Comparison of ENCODE assay signal across 13 cellular contexts in genomic region chr3:149378420-149379388, GRCh38. TPM values are rescaled to one million over a fixed set of nuclear protein-coding genes. Genes with fewer than 3 reads are reported as not detected.
DNase-seq lines count a peak whose midpoint lies in the region; ATAC-seq, FAIRE-seq and TF ChIP-seq lines count a peak whose summit lies in the region.
"Had no signal": no experiment of that assay in that cellular context is flagged by ENCODE, and none has a peak within 500 bp of the region (broad histone marks: within the 10 kb centered on the region; RNA-seq: fewer than 3 reads in every experiment).

No MANE protein-coding gene starts in this region.

- BruUV-seq in Panc1 (replicated peaks; lab: Mats Ljungman, UMichigan): no TSS peak

- in situ Hi-C loops in Panc1 (cut with HindIII; ENCODE audit: low pct_unique_long_range_greater_than_20kb, low sequenced_read_pairs): no loop called here

- FAIRE-seq in A549 (lab: Jason Lieb, UNC) (no peak), pancreas (lab: Jason Lieb, UNC) (no peak)
- FAIRE-seq: GM19239 had no signal

- H3K4me2 ChIP-seq in A549: peak overlapping the region; percentile 91

- WGBS in A549 (ENCODE audit: missing lambda C conversion rate): 76% methylated on average over 10 of the region's 10 CpGs
- WGBS in esophagus, 2 donors: 75 to 78% methylated on average over 10 of the region's 10 CpGs
- WGBS in pancreas, 2 donors: 87 to 93% methylated on average over 10 of the region's 10 CpGs

- no peak for TF ChIP-seq POLR2A in A549 (IDR thresholded peaks at IDR 0.05; ENCODE audit: low read length)

- intact Hi-C loops in Panc1 (cut with micrococcal nuclease; ENCODE audit: unreplicated experiment) (no loop called here), pancreas (cut with DNase I) (no loop called here)

- H3K27me3 ChIP-seq in Panc1 (ENCODE audit: control insufficient read depth, insufficient read depth, low read length) (no peaks in the 10 kb centered on the region), esophagus (ENCODE audit: control insufficient read depth in 1 of 2, insufficient read depth in 2 of 2, low read length in 2 of 2) (no peaks in the 10 kb centered on the region), pancreas (no peaks in the 10 kb centered on the region)
- H3K27me3 ChIP-seq: adrenal gland had no signal

- H3K36me3 ChIP-seq in Panc1 (ENCODE audit: control insufficient read depth, insufficient read depth, low read length): peaks cover 19% of the 10 kb centered on the region
- peaks cover 0 to 4% of the 10 kb centered on the region in 2 donors for H3K36me3 ChIP-seq in esophagus (ENCODE audit: control insufficient read depth in 2 of 2, insufficient read depth in 2 of 2, low read length in 1 of 2)
- peaks cover 0 to 16% (median 7%) of the 10 kb centered on the region in 3 donors for H3K36me3 ChIP-seq in pancreas
- H3K36me3 ChIP-seq: adrenal gland had no signal

- no peak for DNase-seq in A549 (ENCODE audit: low read depth in 1 of 2, low spot score in 1 of 2)
- DNase-seq in Panc1 (ENCODE audit: low read depth, low spot score): no peak
- no peak for DNase-seq in pancreas
- no peak for DNase-seq in DMS79 (lab: John Stamatoyannopoulos, UW)
- no peak for DNase-seq in activated CD4-positive, CD25-positive, alpha-beta regulatory T cell treated with anti-CD3 and anti-CD28 coated beads, Interleukin-2, amount 50 U/mL, for 72 hours
- no peak for DNase-seq in NCI-H1048 (lab: John Stamatoyannopoulos, UW)
- DNase-seq: activated CD4-positive, alpha-beta T cell treated with anti-CD3 and anti-CD28 coated beads, Interleukin-2, amount 50 U/mL, for 48 hours; adrenal gland; NCI-H187 had no signal

- H3K9me3 ChIP-seq in A549 (no peaks in the 10 kb centered on the region), Panc1 (ENCODE audit: control insufficient read depth, insufficient read depth, low read depth, low read length) (no peaks in the 10 kb centered on the region), esophagus (ENCODE audit: control insufficient read depth in 2 of 2, insufficient read depth in 1 of 2, low read depth in 1 of 2, low read length in 1 of 2) (no peaks in the 10 kb centered on the region), pancreas (no peaks in the 10 kb centered on the region)
- H3K9me3 ChIP-seq: adrenal gland had no signal

- no peak for TF ChIP-seq CTCF in A549 (IDR thresholded peaks at IDR 0.05)
- no peak for TF ChIP-seq CTCF in Panc1 (IDR thresholded peaks at IDR 0.05)
- TF ChIP-seq CTCF in pancreas (IDR thresholded peaks at IDR 0.05): no peak

- TF ChIP-seq EP300 in A549 (IDR thresholded peaks at IDR 0.05): no peak

- POLR2A ChIA-PET in A549 (lab: Yijun Ruan, JAX) (interaction anchor here (1.0 to 2.8 kb wide), 5 partner anchors 8 to 78 kb away, joined by 3 to 23 read pairs (median 3); no protein-coding TSS in a partner anchor), Panc1 (lab: Charles Lee) (interaction anchor here (1.0 to 1.7 kb wide), 9 partner anchors 8 to 249 kb away, joined by 3 to 11 read pairs (median 4); partner anchors contain the start of gene HPS3)

- CTCF ChIA-PET in A549 (lab: Yijun Ruan, JAX): interaction anchor here (1.1 to 3.4 kb wide), 4 partner anchors 10 to 258 kb away, joined by 4 to 11 read pairs (median 6); no protein-coding TSS in a partner anchor
- CTCF ChIA-PET in Panc1 (lab: Charles Lee): no interaction called here

- ATAC-seq in A549 (peak in 1 of 2 experiments; percentile 5; a peak in 3 of 6 replicates), Panc1 (peak; percentile 10; the same call in 1 of the 2 replicates), pancreas (peak in 2 of 4 donors; percentile 20 to 41), GM18498 (IDR thresholded peaks at IDR 0.05; ENCODE audit: unreplicated experiment) (no peak)

- TF ChIP-seq RAD21 in A549 (conservative IDR thresholded peaks at IDR 0.05 in 1 of 2, IDR thresholded peaks at IDR 0.05 in 1 of 2): no peak

- peak overlapping the region; percentile 58; the same call in 2 of the 3 replicates for H3K4me3 ChIP-seq in A549
- H3K4me3 ChIP-seq in Panc1 (ENCODE audit: low read depth in 2 of 2, low read length in 2 of 2): peak overlapping the region; percentile 88 to 97
- H3K4me3 ChIP-seq in esophagus (ENCODE audit: low read depth in 1 of 2, low read length in 2 of 2): peak overlapping the region in 1 of 2 donors; percentile 72
- peak overlapping the region in 1 of 4 donors; percentile 49 for H3K4me3 ChIP-seq in pancreas

- peak overlapping the region; percentile 88 to 92 for H3K27ac ChIP-seq in A549
- peak overlapping the region; percentile 100 for H3K27ac ChIP-seq in Panc1 (ENCODE audit: low read length)
- peak overlapping the region; percentile 85 to 98 for H3K27ac ChIP-seq in esophagus (ENCODE audit: low read depth in 2 of 2, low read length in 1 of 2)
- H3K27ac ChIP-seq in pancreas: peak overlapping the region; percentile 56 to 97 (median 75)

- H3K4me1 ChIP-seq in A549 (peaks cover 53% of the 10 kb centered on the region), Panc1 (ENCODE audit: control insufficient read depth, insufficient read depth, low read length) (peaks cover 53% of the 10 kb centered on the region), esophagus (ENCODE audit: control insufficient read depth in 2 of 2, insufficient read depth in 2 of 2, low read length in 1 of 2) (peaks cover 4 to 9% of the 10 kb centered on the region in 2 donors), pancreas (peaks cover 24 to 30% (median 26%) of the 10 kb centered on the region in 3 donors)

TF ChIP-seq in A549, 52 proteins besides CTCF, POLR2A, EP300 and RAD21 (continues in another document):
- TF ChIP-seq NPAS2 (CRISPR knock-in tag; IDR thresholded peaks at IDR 0.05; ENCODE audit: borderline replicate concordance) (no peak), SMC3 (IDR thresholded peaks at IDR 0.05) (no peak), RFX5 (IDR thresholded peaks at IDR 0.05) (no peak), ELK1 (IDR thresholded peaks at IDR 0.05; ENCODE audit: low read depth, low read length) (no peak), FOSL2 (IDR thresholded peaks at IDR 0.05) (no peak), FOSL2 (CRISPR knock-in tag; IDR thresholded peaks at IDR 0.05) (peak; percentile 26; the same call in 1 of the 2 replicates), RARB (CRISPR knock-in tag; IDR thresholded peaks at IDR 0.05) (peak; percentile 73; the same call in 1 of the 2 replicates), MAFK (IDR thresholded peaks at IDR 0.05; ENCODE audit: partially characterized antibody) (no peak), NFE2L2 (conservative IDR thresholded peaks at IDR 0.05; ENCODE audit: low read length) (no peak), ZFP36 (IDR thresholded peaks at IDR 0.05; ENCODE audit: borderline replicate concordance, partially characterized antibody) (no peak), ZC3H11A (IDR thresholded peaks at IDR 0.05) (no peak), JUNB (IDR thresholded peaks at IDR 0.05) (no peak), USF2 (IDR thresholded peaks at IDR 0.05) (no peak), NR3C1 (IDR thresholded peaks at IDR 0.05) (no peak), GATA3 (IDR thresholded peaks at IDR 0.05; ENCODE audit: borderline replicate concordance) (no peak), PHF8 (IDR thresholded peaks at IDR 0.05; ENCODE audit: borderline replicate concordance, low read depth) (no peak), HDAC2 (IDR thresholded peaks at IDR 0.05) (no peak), KDM1A (IDR thresholded peaks at IDR 0.05; ENCODE audit: low read depth) (no peak), JUN (IDR thresholded peaks at IDR 0.05) (no peak), RNF2 (IDR thresholded peaks at IDR 0.05; ENCODE audit: borderline replicate concordance, low read depth) (no peak), EHF (CRISPR knock-in tag; IDR thresholded peaks at IDR 0.05) (no peak; the same call in none of the 2 replicates), FOXS1 (CRISPR knock-in tag; IDR thresholded peaks at IDR 0.05) (no peak), KDM5A (IDR thresholded peaks at IDR 0.05) (no peak)

RNA-seq across cellular contexts. Expression of gene TM4SF1, which starts 1.3 kb away (rescaled TPM):
- polyA plus RNA-seq in A549 (2011; rRNA removed): 1,188 and 1,208 TPM in 2 replicates
- polyA plus RNA-seq in A549 (2012; cell fraction: cytosol; rRNA removed): 820 and 918 TPM in 2 replicates
- polyA plus RNA-seq in A549 (2012; cell fraction: nucleus; rRNA removed): 729 and 1,002 TPM in 2 replicates
- 739 to 828 TPM (median 767 TPM) in 3 replicates for polyA plus RNA-seq in A549 (2017; fragmentation: RNase III; extraction: RNeasy Plus Mini Kit Qiagen cat#74134 plus additional on column Dnase treatment)
- 809 and 900 TPM in 2 replicates for polyA minus RNA-seq in A549 (2011; rRNA and poly(A)+ RNA removed)
- total RNA-seq in Panc1 (2021; ENCODE audit: unreplicated experiment): 1,063 TPM
- 1,714 TPM for polyA plus RNA-seq in Panc1 (2012; ENCODE audit: insufficient read length)
- 100 to 1,000 TPM; 127 to 172 TPM for polyA plus RNA-seq in esophagus
- total RNA-seq in pancreas: 100 to 1,000 TPM in 3 of 6 donors, 10 to 100 TPM in 3; 53.7 to 226 (median 92.1) TPM
- 100 to 1,000 TPM in 1 of 2 donors, 10 to 100 TPM in 1; 85.0 to 183 TPM for polyA plus RNA-seq in pancreas
- polyA plus RNA-seq: CD14-positive monocyte had no signal

RNA-seq across cellular contexts. Expression of gene TM4SF18, which starts 45.3 kb away (rescaled TPM):
- polyA plus RNA-seq in A549 (2011; rRNA removed) (99.8 and 123 TPM in 2 replicates), A549 (2017; fragmentation: RNase III; extraction: RNeasy Plus Mini Kit Qiagen cat#74134 plus additional on column Dnase treatment) (49.7 to 57.7 TPM (median 51.3 TPM) in 3 replicates), esophagus (1 to 10 TPM in 1 of 2 donors, under 1 TPM in 1; 0.53 to 1.2 TPM), pancreas (1 to 10 TPM; 2.4 to 6.4 TPM)
- 26.9 and 28.8 TPM in 2 replicates for polyA plus RNA-seq in A549 (2012; cell fraction: cytosol; rRNA removed)
- polyA plus RNA-seq in A549 (2012; cell fraction: nucleus; rRNA removed): 11.2 and 16.8 TPM in 2 replicates
- polyA minus RNA-seq in A549 (2011; rRNA and poly(A)+ RNA removed): 34.2 and 42.8 TPM in 2 replicates
- total RNA-seq in Panc1 (2021; ENCODE audit: unreplicated experiment) (54.5 TPM), pancreas (10 to 100 TPM in 1 of 6 donors, 1 to 10 TPM in 5; 3.3 to 10.6 (median 3.9) TPM)
- polyA plus RNA-seq in Panc1 (2012; ENCODE audit: insufficient read length): 34.5 TPM
- polyA plus RNA-seq: CD14-positive monocyte had no signal
